ENCODE assay signal across 26 cellular contexts in the genomic region with DNA sequence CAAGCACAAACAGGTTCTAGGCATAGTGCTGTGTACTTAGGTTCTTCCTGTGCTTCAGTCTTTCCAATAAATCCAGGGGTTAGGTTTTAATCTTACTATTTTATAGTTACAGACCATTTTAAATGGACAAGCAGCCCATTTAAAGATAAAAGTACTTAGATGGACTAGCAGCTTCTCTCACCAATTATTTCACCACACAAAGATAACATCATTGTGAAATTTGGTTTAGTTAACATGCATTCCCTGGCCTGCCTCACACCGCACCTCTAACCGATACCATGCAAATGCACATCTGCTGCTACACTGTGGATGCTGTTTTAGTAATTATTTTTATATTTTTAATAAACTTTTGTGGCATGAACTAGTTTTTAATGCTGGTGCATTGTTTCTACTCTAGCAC.
"Had no signal": no experiment of that assay in that cellular context is flagged by ENCODE, and none has a peak within 500 bp of the region (broad histone marks: within the 10 kb centered on the region; RNA-seq: fewer than 3 reads in every experiment).

No MANE protein-coding gene starts in this region.

- H3K27ac ChIP-seq: brain microvascular endothelial cell, foreskin keratinocyte, gastrocnemius medialis had no signal

- DNase-seq: activated CD4-positive, alpha-beta memory T cell treated with anti-CD3 and anti-CD28 coated beads, Interleukin-2, amount 10 ng/mL, durations not matched to agents 7 days and 5 days; activated CD4-positive, alpha-beta T cell treated with anti-CD3 and anti-CD28 coated beads for 1 hour; activated CD4-positive, alpha-beta T cell treated with anti-CD3 and anti-CD28 coated beads for 4 hours; activated CD4-positive, alpha-beta T cell treated with anti-CD3 and anti-CD28 coated beads, Interleukin-2, amount 10 ng/mL, durations not matched to agents 7 days and 5 days; activated CD4-positive, alpha-beta T cell treated with anti-CD3 and anti-CD28 coated beads, Interleukin-2, amount 50 U/mL, for 4 hours; activated CD8-positive, alpha-beta memory T cell treated with anti-CD3 and anti-CD28 coated beads, Interleukin-2, amount 50 U/mL, for 48 hours; activated gamma-delta T cell; activated naive CD4-positive, alpha-beta T cell; activated naive CD4-positive, alpha-beta T cell treated with anti-CD3 and anti-CD28 coated beads, Interleukin-2, amount 10 ng/mL, durations not matched to agents 7 days and 5 days; activated naive CD8-positive, alpha-beta T cell treated with anti-CD3 and anti-CD28 coated beads, Interleukin-2, amount 10 ng/mL, durations not matched to agents 7 days and 5 days; activated T-cell treated with anti-CD3 and anti-CD28 coated beads for 4 hours; activated T-cell treated with anti-CD3 and anti-CD28 coated beads, Interleukin-2, amount 50 U/mL, for 24 hours; activated T-cell treated with anti-CD3 and anti-CD28 coated beads, Interleukin-2, amount 50 U/mL, for 72 hours; amniotic stem cell; anterior cingulate cortex; brain microvascular endothelial cell; caudate nucleus; cortex of kidney; dermis blood vessel endothelial cell; effector CD8-positive, alpha-beta T cell; foreskin keratinocyte; gastrocnemius medialis; T-helper 2 cell had no signal

- H3K27me3 ChIP-seq: brain microvascular endothelial cell, foreskin keratinocyte, gastrocnemius medialis had no signal

- H3K4me3 ChIP-seq: gastrocnemius medialis had no signal

- H3K9me3 ChIP-seq: gastrocnemius medialis had no signal

- ATAC-seq: activated naive CD4-positive, alpha-beta T cell treated with anti-CD3 and anti-CD28 coated beads, Interleukin-2, amount 50 U/mL, for 72 hours; activated T-cell treated with anti-CD3 and anti-CD28 coated beads, Interleukin-2, amount 50 U/mL, for 72 hours; esophagus mucosa; foreskin keratinocyte; gastrocnemius medialis; WTC11 had no signal
